In the genomic region with DNA sequence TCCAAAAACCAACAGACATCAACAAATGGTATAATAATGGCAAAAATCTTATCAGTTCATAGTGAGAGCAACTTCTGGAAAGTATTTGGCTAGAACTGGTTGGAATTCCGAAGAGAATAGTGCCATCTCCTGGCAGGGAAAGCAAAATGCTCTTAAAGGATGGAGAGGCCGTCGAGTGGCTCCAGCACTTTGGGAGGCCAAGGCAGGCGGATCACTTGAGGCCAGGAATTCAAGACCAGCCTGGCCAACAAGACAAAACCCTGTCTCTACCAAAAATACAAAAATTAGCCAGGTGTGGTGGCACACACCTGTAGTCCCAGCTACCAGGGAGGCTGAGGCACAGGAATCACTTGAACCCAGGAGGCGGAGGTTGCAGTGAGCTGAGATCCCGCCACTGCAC, we compare ENCODE assay signal across 8 cellular contexts. TPM values are rescaled to one million over a fixed set of nuclear protein-coding genes. Genes with fewer than 3 reads are reported as not detected.
A peak's percentile ranks its signal among the peaks of the same experiment; 100 is the strongest.
DNase-seq lines count a peak whose midpoint lies in the region; TF ChIP-seq lines count a peak whose summit lies in the region.
"Not testable (repeated sequence)": the region's sequence is repeated elsewhere in the genome, so short reads cannot be mapped to it uniquely, and the experiment has no call there.

No MANE protein-coding gene starts in this region.

- H3K27me3 ChIP-seq in esophagus muscularis mucosa, sigmoid colon: not testable (repeated sequence)

- H3K27ac Mint-ChIP-seq in activated naive CD8-positive, alpha-beta T cell treated with anti-CD3 and anti-CD28 coated beads for 36 hours: peak overlapping the region; percentile 5

- not testable (repeated sequence) for H3K27ac ChIP-seq in OCI-LY7 (ENCODE audit: low read depth, low read length, poor library complexity, severe bottlenecking); esophagus muscularis mucosa (replicated peaks in 1 of 4); sigmoid colon

- 55% methylated on average over 6 of the region's 6 CpGs for WGBS in esophagus muscularis mucosa
- 51 to 72% methylated on average over 6 of the region's 6 CpGs for WGBS in sigmoid colon, 2 donors

- H3K9me2 ChIP-seq in OCI-LY7 (ENCODE audit: insufficient read depth, low read length): not testable (repeated sequence)

- H3K79me2 ChIP-seq in OCI-LY7 (ENCODE audit: insufficient read depth, low read depth, low read length): not testable (repeated sequence)

- TF ChIP-seq EP300 in esophagus muscularis mucosa (IDR thresholded peaks at IDR 0.05); sigmoid colon (IDR thresholded peaks at IDR 0.05): not testable (repeated sequence)

- TF ChIP-seq CTCF in GM12872 (IDR thresholded peaks at IDR 0.05; ENCODE audit: insufficient read depth, low read depth, low read length) (peak; percentile 57), OCI-LY7 (conservative IDR thresholded peaks at IDR 0.05; ENCODE audit: low read length) (peak; percentile 71), esophagus muscularis mucosa (IDR thresholded peaks at IDR 0.05) (peak; percentile 42 to 61 (median 58)), sigmoid colon (IDR thresholded peaks at IDR 0.05) (peak in 3 of 4 experiments; percentile 22 to 38 (median 36))

- not testable (repeated sequence) for BruUV-seq in OCI-LY7 (replicated peaks; lab: Mats Ljungman, UMichigan)

- peaks cover 59% of the 10 kb centered on the region for H3K36me3 Mint-ChIP-seq in activated naive CD8-positive, alpha-beta T cell treated with anti-CD3 and anti-CD28 coated beads for 36 hours

- H3K4me3 ChIP-seq in OCI-LY7 (ENCODE audit: low read depth, low read length, poor library complexity, severe bottlenecking); esophagus muscularis mucosa; sigmoid colon: not testable (repeated sequence)

- peaks cover 14% of the 10 kb centered on the region for H3K4me1 Mint-ChIP-seq in activated naive CD8-positive, alpha-beta T cell treated with anti-CD3 and anti-CD28 coated beads for 36 hours

- not testable (repeated sequence) for H2AFZ ChIP-seq in OCI-LY7 (ENCODE audit: low read length)

- H3K9me3 ChIP-seq in OCI-LY7 (ENCODE audit: low read length); esophagus muscularis mucosa; sigmoid colon: not testable (repeated sequence)

- CTCF ChIA-PET in OCI-LY7 (lab: Charles Lee; ENCODE audit: unreplicated experiment): not testable (repeated sequence)

- intact Hi-C loops in OCI-LY7 (cut with micrococcal nuclease; ENCODE audit: unreplicated experiment) (loop anchor here (2.0 kb wide), 1 partner anchor 84 kb away; no protein-coding TSS in a partner anchor), esophagus muscularis mucosa (cut with DNase I) (loop anchor here (10.0 kb wide), 1 partner anchor 90 kb away; no protein-coding TSS in a partner anchor)
- intact Hi-C loops in sigmoid colon (cut with DNase I): not testable (repeated sequence)

- not testable (repeated sequence) for H3K4me2 ChIP-seq in OCI-LY7 (ENCODE audit: low read length)

- H3K4me3 Mint-ChIP-seq in activated naive CD8-positive, alpha-beta T cell treated with anti-CD3 and anti-CD28 coated beads for 36 hours: not testable (repeated sequence)

- DNase-seq in Ammon's horn (ENCODE audit: low spot score) (peak; percentile 42), NCI-H1048 (lab: John Stamatoyannopoulos, UW) (peak; percentile 8), OCI-LY7 (ENCODE audit: low spot score) (peak; percentile 45), kidney glomerular epithelial cell (lab: John Stamatoyannopoulos, UW) (peak; percentile 53)
- DNase-seq in activated naive CD8-positive, alpha-beta T cell treated with anti-CD3 and anti-CD28 coated beads for 36 hours; esophagus muscularis mucosa (ENCODE audit: extremely low spot score); sigmoid colon: not testable (repeated sequence)

- not testable (repeated sequence) for TF ChIP-seq POLR2A in esophagus muscularis mucosa (IDR thresholded peaks at IDR 0.05; ENCODE audit: low read depth); sigmoid colon (IDR thresholded peaks at IDR 0.05)

- POLR2A ChIA-PET in OCI-LY7 (lab: Charles Lee): not testable (repeated sequence)

- H4K20me1 ChIP-seq in OCI-LY7 (ENCODE audit: insufficient read depth, low read length): not testable (repeated sequence)

- not testable (repeated sequence) for H3K4me1 ChIP-seq in OCI-LY7 (ENCODE audit: insufficient read depth, low read length, poor library complexity, severe bottlenecking); esophagus muscularis mucosa; sigmoid colon

- H3K27me3 Mint-ChIP-seq in activated naive CD8-positive, alpha-beta T cell treated with anti-CD3 and anti-CD28 coated beads for 36 hours: not testable (repeated sequence)

- H3K36me3 ChIP-seq in OCI-LY7 (ENCODE audit: insufficient read depth, low read length): peaks cover 85% of the 10 kb centered on the region
- peaks cover 46 to 95% (median 76%) of the 10 kb centered on the region in 4 donors for H3K36me3 ChIP-seq in esophagus muscularis mucosa
- peaks cover 7 to 81% (median 54%) of the 10 kb centered on the region in 4 donors for H3K36me3 ChIP-seq in sigmoid colon

- not testable (repeated sequence) for H3K9me3 Mint-ChIP-seq in activated naive CD8-positive, alpha-beta T cell treated with anti-CD3 and anti-CD28 coated beads for 36 hours

RNA-seq across cellular contexts. Expression of a gene that starts 14.7 kb away (rescaled TPM):
- total RNA-seq in OCI-LY7 (2014; rRNA removed; shearing (Covaris generic)): 89.5 and 155 TPM in 2 replicates
- total RNA-seq in OCI-LY7 (2022): 106 and 133 TPM in 2 replicates
- total RNA-seq in activated naive CD8-positive, alpha-beta T cell treated with anti-CD3 and anti-CD28 coated beads for 36 hours: 100 to 1,000 TPM; 121 to 125 TPM
- total RNA-seq in esophagus muscularis mucosa: 10 to 100 TPM; 38.2 to 42.4 (median 40.6) TPM
- 10 to 100 TPM; 41.4 to 50.1 (median 44.7) TPM for total RNA-seq in sigmoid colon
- 10 to 100 TPM; 15.0 to 30.4 (median 20.6) TPM for polyA plus RNA-seq in sigmoid colon

RNA-seq across cellular contexts. Expression of a gene that starts 28.2 kb away (rescaled TPM):
- 47.8 and 49.7 TPM in 2 replicates for total RNA-seq in OCI-LY7 (2014; rRNA removed; shearing (Covaris generic))
- total RNA-seq in OCI-LY7 (2022) (63.0 and 72.9 TPM in 2 replicates), esophagus muscularis mucosa (10 to 100 TPM; 31.1 to 38.9 (median 36.8) TPM), sigmoid colon (10 to 100 TPM; 29.0 to 34.1 (median 31.7) TPM)
- total RNA-seq in activated naive CD8-positive, alpha-beta T cell treated with anti-CD3 and anti-CD28 coated beads for 36 hours: 10 to 100 TPM; 26.6 to 27.7 TPM
- 10 to 100 TPM in 1 of 3 donors, 1 to 10 TPM in 2; 5.1 to 18.3 (median 5.4) TPM for polyA plus RNA-seq in sigmoid colon

RNA-seq across cellular contexts. Expression of a gene that starts 30.2 kb away (rescaled TPM):
- 0.21 and 0.63 TPM in 2 replicates for total RNA-seq in OCI-LY7 (2014; rRNA removed; shearing (Covaris generic))
- total RNA-seq in OCI-LY7 (2022): 1.2 and 1.8 TPM in 2 replicates
- 10 to 100 TPM; 26.5 to 27.7 TPM for total RNA-seq in activated naive CD8-positive, alpha-beta T cell treated with anti-CD3 and anti-CD28 coated beads for 36 hours
- 10 to 100 TPM; 38.3 to 76.9 (median 52.9) TPM for total RNA-seq in esophagus muscularis mucosa
- 10 to 100 TPM; 38.9 to 76.4 (median 46.6) TPM for total RNA-seq in sigmoid colon
- 10 to 100 TPM in 1 of 3 donors, 1 to 10 TPM in 2; 2.5 to 13.4 (median 9.0) TPM for polyA plus RNA-seq in sigmoid colon

RNA-seq across cellular contexts. Expression of a gene that starts 37.5 kb away (rescaled TPM):
- 43.8 and 61.1 TPM in 2 replicates for total RNA-seq in OCI-LY7 (2014; rRNA removed; shearing (Covaris generic))
- 40.1 and 42.1 TPM in 2 replicates for total RNA-seq in OCI-LY7 (2022)
- 10 to 100 TPM; 83.5 to 89.2 TPM for total RNA-seq in activated naive CD8-positive, alpha-beta T cell treated with anti-CD3 and anti-CD28 coated beads for 36 hours
- 10 to 100 TPM; 39.7 to 55.8 (median 42.4) TPM for total RNA-seq in esophagus muscularis mucosa
- total RNA-seq in sigmoid colon: 10 to 100 TPM; 54.8 to 76.5 (median 66.9) TPM
- polyA plus RNA-seq in sigmoid colon: 10 to 100 TPM; 14.4 to 28.5 (median 15.0) TPM

Comparison
In these comparisons a context has a peak if more than half of its experiments do, and no peak if none do; other contexts are left out.
1. RNA of a gene that starts 30.2 kb away (total RNA-seq): 38.3 to 76.9 TPM in esophagus muscularis mucosa, 38.9 to 76.4 TPM in sigmoid colon and 26.5 to 27.7 TPM in activated naive CD8-positive, alpha-beta T cell treated with anti-CD3 and anti-CD28 coated beads for 36 hours; 0.21 to 1.8 TPM in OCI-LY7; every median in the first group is over 4 times any median in the second.
2. Peak in every context shown above with its lines, with median percentiles within 50 percentile points of each other: CTCF ChIP-seq.